ENCODE assay signal across 10 cellular contexts in the genomic region with DNA sequence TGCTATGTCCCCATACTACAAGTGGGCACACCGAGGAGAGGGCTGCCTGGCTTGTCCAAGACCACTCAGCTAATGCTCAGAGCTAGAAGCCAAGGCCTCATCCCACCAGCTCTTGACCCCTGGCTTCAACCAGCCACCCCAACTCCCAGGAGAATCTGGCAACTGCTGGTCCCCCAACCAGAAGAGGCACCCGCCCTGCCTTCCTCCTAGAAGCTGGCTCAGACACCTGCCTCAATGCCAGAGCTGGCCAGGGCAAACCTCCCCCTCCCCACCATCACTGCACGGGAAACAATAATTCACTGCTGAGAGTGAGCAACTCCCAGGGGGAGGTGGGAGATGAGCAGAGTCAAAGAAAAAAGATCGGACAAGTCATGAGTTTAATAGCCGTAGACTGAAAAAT. TPM values are rescaled to one million over a fixed set of nuclear protein-coding genes. Genes with fewer than 3 reads are reported as not detected.
"Had no signal": no experiment of that assay in that cellular context is flagged by ENCODE, and none has a peak within 500 bp of the region (broad histone marks: within the 10 kb centered on the region; RNA-seq: fewer than 3 reads in every experiment).

No MANE protein-coding gene starts in this region.

- FAIRE-seq: H1, H54, HTR-8/SVneo had no signal

- DNase-seq: HFFc6, Kasumi-1, KG1 had no signal

- H3K36me3 ChIP-seq: HAP-1 had no signal

- ATAC-seq: GM23338, HCT116 had no signal

- H3K9me3 Mint-ChIP-seq: GM23338, HFFc6, IgD-negative memory B cell had no signal

- H2AFZ ChIP-seq: GM23338 had no signal

- H3K36me3 Mint-ChIP-seq: IgD-negative memory B cell had no signal

- H3K9me3 ChIP-seq: HAP-1 had no signal

- H3K4me1 ChIP-seq: HAP-1 had no signal

- H3K4me3 ChIP-seq: GM23338, HAP-1 had no signal

- H3K27ac Mint-ChIP-seq: GM23338, HFFc6, IgD-negative memory B cell had no signal

- H3K4me3 Mint-ChIP-seq: GM23338, HFFc6 had no signal

- H3K4me2 ChIP-seq: GM23338 had no signal

RNA-seq across cellular contexts. Expression of a gene that starts 3.4 kb away (rescaled TPM):
- polyA plus RNA-seq: IgD-negative memory B cell had no signal
